Comparison of ENCODE assay signal across 8 cellular contexts in the genomic region with DNA sequence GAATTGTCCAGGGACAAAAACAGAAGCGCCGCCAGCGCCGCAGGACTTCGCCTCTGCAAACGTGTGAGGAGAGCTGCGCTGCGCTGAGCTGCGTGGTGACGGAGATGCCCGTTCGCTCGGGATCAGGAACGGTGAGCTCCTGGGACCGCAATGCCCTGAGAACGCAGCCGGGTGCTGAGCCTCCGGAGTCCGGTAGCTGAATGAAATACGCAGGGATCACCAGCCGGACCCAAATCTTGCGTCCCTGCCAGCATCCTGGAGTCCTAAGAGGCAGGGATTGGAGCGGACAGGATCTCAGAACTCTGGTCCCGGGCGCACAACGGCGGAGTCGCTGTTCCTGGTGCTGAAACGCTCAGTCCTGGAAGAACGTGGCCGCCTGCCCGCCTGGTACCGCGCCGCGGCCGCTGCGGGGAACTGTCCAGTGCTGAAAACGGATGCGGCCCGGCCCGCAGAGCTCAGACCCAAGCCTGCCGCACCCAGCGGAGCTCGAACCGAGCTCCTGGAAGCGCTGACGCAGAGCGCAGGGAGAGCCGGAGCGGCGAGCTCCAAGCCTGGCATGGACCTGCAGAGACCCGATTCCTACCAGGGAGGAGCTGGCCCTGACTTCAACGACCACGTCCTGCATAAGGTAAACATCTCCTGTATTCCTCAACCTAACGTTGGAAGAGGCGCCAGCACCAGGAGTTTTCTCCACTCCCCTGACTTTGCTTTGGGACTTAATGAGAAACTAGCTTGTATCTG. TPM values are rescaled to one million over a fixed set of nuclear protein-coding genes. Genes with fewer than 3 reads are reported as not detected.
DNase-seq lines count a peak whose midpoint lies in the region; ATAC-seq, FAIRE-seq and TF ChIP-seq lines count a peak whose summit lies in the region.

No MANE protein-coding gene starts in this region.

- CTCF ChIA-PET in endothelial cell of umbilical vein (lab: Charles Lee) = interaction anchor here (0.5 to 1.7 kb wide), 3 partner anchors 13 to 147 kb away, joined by 3 to 6 read pairs (median 3); no protein-coding TSS in a partner anchor

- peak; percentile 72 for FAIRE-seq in endothelial cell of umbilical vein (lab: Jason Lieb, UNC)

- no peaks in the 10 kb centered on the region for H3K36me3 ChIP-seq in endothelial cell of umbilical vein (ENCODE audit: control insufficient read depth in 2 of 2, extremely low read depth in 1 of 2, insufficient read depth in 2 of 2, low read length in 2 of 2)

- H3K9me3 ChIP-seq in endothelial cell of umbilical vein (replicated peaks; ENCODE audit: control insufficient read depth, insufficient read depth, low read length) = no peaks in the 10 kb centered on the region

- DNase-seq in Ammon's horn (ENCODE audit: low spot score) (peak; percentile 68), LNCaP clone FGC (ENCODE audit: low read depth) (peak; percentile 62), endothelial cell of umbilical vein (ENCODE audit: low read depth, low spot score) (peak; percentile 72), midbrain (lab: John Stamatoyannopoulos, UW) (peak; percentile 63)
- DNase-seq in activated CD8-positive, alpha-beta memory T cell treated with anti-CD3 and anti-CD28 coated beads, Interleukin-2, amount 50 U/mL, for 4 hours = peak; percentile 66
- DNase-seq in stimulated activated CD8-positive, alpha-beta memory T cell treated with anti-CD3 and anti-CD28 coated beads, Interleukin-4, amount 100 ng/mL, for 24 hours (ENCODE audit: low read depth) = peak; percentile 62

- no peaks in the 10 kb centered on the region for H3K27me3 ChIP-seq in endothelial cell of umbilical vein (ENCODE audit: control insufficient read depth in 2 of 2, insufficient read depth in 2 of 2, low read length in 2 of 2)

- no peak overlapping the region for H3K4me2 ChIP-seq in endothelial cell of umbilical vein (ENCODE audit: insufficient read depth, low read length)

- no peaks in the 10 kb centered on the region for H3K4me1 ChIP-seq in endothelial cell of umbilical vein (ENCODE audit: control insufficient read depth, extremely low read depth, insufficient read depth, low read length)

- BruUV-seq in endothelial cell of umbilical vein (replicated peaks; lab: Mats Ljungman, UMichigan) = no TSS peak

- no peak overlapping the region for H3K9ac ChIP-seq in endothelial cell of umbilical vein (replicated peaks; ENCODE audit: extremely low read depth, insufficient read depth, low read length)

- H3K27ac ChIP-seq in endothelial cell of umbilical vein (ENCODE audit: insufficient read depth, low read depth, low read length) = no peak overlapping the region

- no peak for TF ChIP-seq POLR2A in endothelial cell of umbilical vein (IDR thresholded peaks at IDR 0.05; ENCODE audit: low read depth, low read length)

- POLR2A ChIA-PET in endothelial cell of umbilical vein (lab: Charles Lee) = no interaction called here

- ATAC-seq in HG03565 (IDR thresholded peaks at IDR 0.05; ENCODE audit: unreplicated experiment) = no peak
- ATAC-seq in HG02840 (IDR thresholded peaks at IDR 0.05; ENCODE audit: low FRiP score, unreplicated experiment) = no peak

- H3K4me3 ChIP-seq in LNCaP clone FGC (ENCODE audit: low read depth, low read length) (no peak overlapping the region), endothelial cell of umbilical vein (replicated peaks in 1 of 3; ENCODE audit: insufficient read depth in 1 of 3, low read depth in 1 of 3, low read length in 3 of 3) (no peak overlapping the region)

- no peaks in the 10 kb centered on the region for H4K20me1 ChIP-seq in endothelial cell of umbilical vein (replicated peaks; ENCODE audit: control insufficient read depth, extremely low read depth, insufficient read depth, low read length)

- no peaks in the 10 kb centered on the region for H3K79me2 ChIP-seq in endothelial cell of umbilical vein (ENCODE audit: control insufficient read depth, insufficient read depth, low read length)

- no peak for TF ChIP-seq CTCF in LNCaP clone FGC (IDR thresholded peaks at IDR 0.05; ENCODE audit: control insufficient read depth, extremely low read depth, insufficient read depth)
- no peak for TF ChIP-seq CTCF in endothelial cell of umbilical vein (IDR thresholded peaks at IDR 0.05; ENCODE audit: extremely low read depth in 1 of 2, insufficient read depth in 1 of 2, low read depth in 1 of 2, low read length in 2 of 2)

- intact Hi-C loops in endothelial cell of umbilical vein (cut with micrococcal nuclease) = no loop called here

- H3K9me1 ChIP-seq in endothelial cell of umbilical vein (replicated peaks; ENCODE audit: control insufficient read depth, extremely low read depth, insufficient read depth, low read length) = no peaks in the 10 kb centered on the region

- dilution Hi-C loops in endothelial cell of umbilical vein (cut with MboI; ENCODE audit: extremely low pct_ligation_motif_present, low sequenced_read_pairs) = no loop called here

- no peak overlapping the region for H2AFZ ChIP-seq in endothelial cell of umbilical vein (ENCODE audit: low read depth, low read length)

TF ChIP-seq in endothelial cell of umbilical vein, 7 proteins besides CTCF, POLR2A, EP300 and RAD21:
- TF ChIP-seq JUN (IDR thresholded peaks at IDR 0.05; ENCODE audit: borderline replicate concordance, insufficient read depth, insufficient read length, low read depth) = no peak
- TF ChIP-seq, protein P1, sequence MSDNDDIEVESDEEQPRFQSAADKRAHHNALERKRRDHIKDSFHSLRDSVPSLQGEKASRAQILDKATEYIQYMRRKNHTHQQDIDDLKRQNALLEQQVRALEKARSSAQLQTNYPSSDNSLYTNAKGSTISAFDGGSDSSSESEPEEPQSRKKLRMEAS (IDR thresholded peaks at IDR 0.05; ENCODE audit: insufficient read depth, insufficient read length) = peak; percentile 78

RNA-seq across cellular contexts. Expression of a gene that starts 41.5 kb away (rescaled TPM):
- not detected in 2 replicates for total RNA-seq in endothelial cell of umbilical vein
- polyA plus RNA-seq in endothelial cell of umbilical vein = not detected in 2 replicates
- polyA plus RNA-seq in endothelial cell of umbilical vein (2011; cell fraction: cytosol; rRNA removed) = not detected in 2 replicates
- not detected in 2 replicates for polyA plus RNA-seq in endothelial cell of umbilical vein (2011; cell fraction: nucleus; rRNA removed)
- not detected in 2 replicates for polyA plus RNA-seq in endothelial cell of umbilical vein (2012)
- not detected in 2 replicates for polyA minus RNA-seq in endothelial cell of umbilical vein
- not detected for polyA minus RNA-seq in endothelial cell of umbilical vein (2011; cell fraction: cytosol; rRNA and poly(A)+ RNA removed)
- polyA minus RNA-seq in endothelial cell of umbilical vein (2011; cell fraction: nucleus; rRNA and poly(A)+ RNA removed) = not detected in 2 replicates

RNA-seq across cellular contexts. Expression of a gene that starts 47.7 kb away (rescaled TPM):
- not detected in 2 replicates for total RNA-seq in endothelial cell of umbilical vein
- not detected in 2 replicates for polyA plus RNA-seq in endothelial cell of umbilical vein
- polyA plus RNA-seq in endothelial cell of umbilical vein (2011; cell fraction: cytosol; rRNA removed) = not detected in 2 replicates
- polyA plus RNA-seq in endothelial cell of umbilical vein (2011; cell fraction: nucleus; rRNA removed) = not detected in 2 replicates
- polyA plus RNA-seq in endothelial cell of umbilical vein (2012) = not detected in 2 replicates
- not detected in 2 replicates for polyA minus RNA-seq in endothelial cell of umbilical vein
- not detected for polyA minus RNA-seq in endothelial cell of umbilical vein (2011; cell fraction: cytosol; rRNA and poly(A)+ RNA removed)
- polyA minus RNA-seq in endothelial cell of umbilical vein (2011; cell fraction: nucleus; rRNA and poly(A)+ RNA removed) = not detected in 2 replicates
